Comparison of ENCODE assay signal across 1 cellular context in the genomic region with DNA sequence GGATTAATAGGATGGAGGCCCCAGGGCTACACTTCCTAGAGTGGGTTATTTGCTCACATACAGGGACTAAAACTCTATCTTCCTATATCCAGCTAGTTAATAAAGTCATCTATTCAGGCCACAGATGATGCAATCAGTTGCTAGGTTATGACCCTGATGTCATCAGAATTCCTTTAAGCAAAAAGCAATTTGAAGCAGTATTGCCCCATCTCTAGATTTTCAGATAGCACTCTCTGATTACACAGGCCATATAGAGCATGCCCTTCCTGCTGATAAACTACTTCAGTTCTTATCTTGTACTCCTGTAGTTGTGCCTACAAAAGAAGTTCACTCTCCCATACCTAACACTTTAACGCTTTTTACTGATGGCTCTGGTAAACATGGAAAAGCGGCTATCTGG.
TF ChIP-seq lines count a peak whose summit lies in the region.

No MANE protein-coding gene starts in this region.

TF ChIP-seq in HepG2, 621 proteins besides CTCF, POLR2A, EP300 and RAD21 (continued from another document and continues in another):
- TF ChIP-seq, protein P1, sequence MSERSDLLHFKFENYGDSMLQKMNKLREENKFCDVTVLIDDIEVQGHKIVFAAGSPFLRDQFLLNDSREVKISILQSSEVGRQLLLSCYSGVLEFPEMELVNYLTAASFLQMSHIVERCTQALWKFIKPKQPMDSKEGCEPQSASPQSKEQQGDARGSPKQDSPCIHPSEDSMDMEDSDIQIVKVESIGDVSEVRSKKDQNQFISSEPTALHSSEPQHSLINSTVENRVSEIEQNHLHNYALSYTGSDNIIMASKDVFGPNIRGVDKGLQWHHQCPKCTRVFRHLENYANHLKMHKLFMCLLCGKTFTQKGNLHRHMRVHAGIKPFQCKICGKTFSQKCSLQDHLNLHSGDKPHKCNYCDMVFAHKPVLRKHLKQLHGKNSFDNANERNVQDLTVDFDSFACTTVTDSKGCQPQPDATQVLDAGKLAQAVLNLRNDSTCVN (CRISPR knock-in tag; IDR thresholded peaks at IDR 0.05; ENCODE audit: borderline replicate concordance) = no peak
- TF ChIP-seq ZNF607 (CRISPR knock-in tag; IDR thresholded peaks at IDR 0.05; ENCODE audit: borderline replicate concordance) = no peak
- TF ChIP-seq EZH2 (conservative IDR thresholded peaks at IDR 0.05; ENCODE audit: low read depth, low read length) = no peak
- TF ChIP-seq HNRNPUL1 (IDR thresholded peaks at IDR 0.05; ENCODE audit: low read depth, low read length) = no peak
- TF ChIP-seq, protein P2, sequence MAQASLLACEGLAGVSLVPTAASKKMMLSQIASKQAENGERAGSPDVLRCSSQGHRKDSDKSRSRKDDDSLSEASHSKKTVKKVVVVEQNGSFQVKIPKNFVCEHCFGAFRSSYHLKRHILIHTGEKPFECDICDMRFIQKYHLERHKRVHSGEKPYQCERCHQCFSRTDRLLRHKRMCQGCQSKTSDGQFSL (CRISPR knock-in tag; IDR thresholded peaks at IDR 0.05) = no peak
- no peak for TF ChIP-seq IKZF1 (IDR thresholded peaks at IDR 0.05)
- TF ChIP-seq ZMYM2 (CRISPR knock-in tag; IDR thresholded peaks at IDR 0.05) = no peak
- no peak for TF ChIP-seq ZNF24 (IDR thresholded peaks at IDR 0.05)
- TF ChIP-seq, protein P3, sequence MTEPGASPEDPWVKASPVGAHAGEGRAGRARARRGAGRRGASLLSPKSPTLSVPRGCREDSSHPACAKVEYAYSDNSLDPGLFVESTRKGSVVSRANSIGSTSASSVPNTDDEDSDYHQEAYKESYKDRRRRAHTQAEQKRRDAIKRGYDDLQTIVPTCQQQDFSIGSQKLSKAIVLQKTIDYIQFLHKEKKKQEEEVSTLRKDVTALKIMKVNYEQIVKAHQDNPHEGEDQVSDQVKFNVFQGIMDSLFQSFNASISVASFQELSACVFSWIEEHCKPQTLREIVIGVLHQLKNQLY (CRISPR knock-in tag; IDR thresholded peaks at IDR 0.05) = no peak
- TF ChIP-seq, protein P4, sequence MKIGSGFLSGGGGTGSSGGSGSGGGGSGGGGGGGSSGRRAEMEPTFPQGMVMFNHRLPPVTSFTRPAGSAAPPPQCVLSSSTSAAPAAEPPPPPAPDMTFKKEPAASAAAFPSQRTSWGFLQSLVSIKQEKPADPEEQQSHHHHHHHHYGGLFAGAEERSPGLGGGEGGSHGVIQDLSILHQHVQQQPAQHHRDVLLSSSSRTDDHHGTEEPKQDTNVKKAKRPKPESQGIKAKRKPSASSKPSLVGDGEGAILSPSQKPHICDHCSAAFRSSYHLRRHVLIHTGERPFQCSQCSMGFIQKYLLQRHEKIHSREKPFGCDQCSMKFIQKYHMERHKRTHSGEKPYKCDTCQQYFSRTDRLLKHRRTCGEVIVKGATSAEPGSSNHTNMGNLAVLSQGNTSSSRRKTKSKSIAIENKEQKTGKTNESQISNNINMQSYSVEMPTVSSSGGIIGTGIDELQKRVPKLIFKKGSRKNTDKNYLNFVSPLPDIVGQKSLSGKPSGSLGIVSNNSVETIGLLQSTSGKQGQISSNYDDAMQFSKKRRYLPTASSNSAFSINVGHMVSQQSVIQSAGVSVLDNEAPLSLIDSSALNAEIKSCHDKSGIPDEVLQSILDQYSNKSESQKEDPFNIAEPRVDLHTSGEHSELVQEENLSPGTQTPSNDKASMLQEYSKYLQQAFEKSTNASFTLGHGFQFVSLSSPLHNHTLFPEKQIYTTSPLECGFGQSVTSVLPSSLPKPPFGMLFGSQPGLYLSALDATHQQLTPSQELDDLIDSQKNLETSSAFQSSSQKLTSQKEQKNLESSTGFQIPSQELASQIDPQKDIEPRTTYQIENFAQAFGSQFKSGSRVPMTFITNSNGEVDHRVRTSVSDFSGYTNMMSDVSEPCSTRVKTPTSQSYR (CRISPR knock-in tag; IDR thresholded peaks at IDR 0.05; ENCODE audit: borderline replicate concordance) = no peak
- TF ChIP-seq ELF1 (CRISPR knock-in tag; IDR thresholded peaks at IDR 0.05) = no peak
- TF ChIP-seq, protein P5, sequence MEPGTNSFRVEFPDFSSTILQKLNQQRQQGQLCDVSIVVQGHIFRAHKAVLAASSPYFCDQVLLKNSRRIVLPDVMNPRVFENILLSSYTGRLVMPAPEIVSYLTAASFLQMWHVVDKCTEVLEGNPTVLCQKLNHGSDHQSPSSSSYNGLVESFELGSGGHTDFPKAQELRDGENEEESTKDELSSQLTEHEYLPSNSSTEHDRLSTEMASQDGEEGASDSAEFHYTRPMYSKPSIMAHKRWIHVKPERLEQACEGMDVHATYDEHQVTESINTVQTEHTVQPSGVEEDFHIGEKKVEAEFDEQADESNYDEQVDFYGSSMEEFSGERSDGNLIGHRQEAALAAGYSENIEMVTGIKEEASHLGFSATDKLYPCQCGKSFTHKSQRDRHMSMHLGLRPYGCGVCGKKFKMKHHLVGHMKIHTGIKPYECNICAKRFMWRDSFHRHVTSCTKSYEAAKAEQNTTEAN (CRISPR knock-in tag; conservative IDR thresholded peaks at IDR 0.05) = no peak
- TF ChIP-seq, protein P6, sequence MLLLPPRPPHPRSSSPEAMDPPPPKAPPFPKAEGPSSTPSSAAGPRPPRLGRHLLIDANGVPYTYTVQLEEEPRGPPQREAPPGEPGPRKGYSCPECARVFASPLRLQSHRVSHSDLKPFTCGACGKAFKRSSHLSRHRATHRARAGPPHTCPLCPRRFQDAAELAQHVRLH (CRISPR knock-in tag; IDR thresholded peaks at IDR 0.05; ENCODE audit: borderline replicate concordance, low read depth) = no peak
- TF ChIP-seq, protein P7, sequence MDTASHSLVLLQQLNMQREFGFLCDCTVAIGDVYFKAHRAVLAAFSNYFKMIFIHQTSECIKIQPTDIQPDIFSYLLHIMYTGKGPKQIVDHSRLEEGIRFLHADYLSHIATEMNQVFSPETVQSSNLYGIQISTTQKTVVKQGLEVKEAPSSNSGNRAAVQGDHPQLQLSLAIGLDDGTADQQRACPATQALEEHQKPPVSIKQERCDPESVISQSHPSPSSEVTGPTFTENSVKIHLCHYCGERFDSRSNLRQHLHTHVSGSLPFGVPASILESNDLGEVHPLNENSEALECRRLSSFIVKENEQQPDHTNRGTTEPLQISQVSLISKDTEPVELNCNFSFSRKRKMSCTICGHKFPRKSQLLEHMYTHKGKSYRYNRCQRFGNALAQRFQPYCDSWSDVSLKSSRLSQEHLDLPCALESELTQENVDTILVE (CRISPR knock-in tag; IDR thresholded peaks at IDR 0.05) = no peak
- TF ChIP-seq ZMAT3 (CRISPR knock-in tag; conservative IDR thresholded peaks at IDR 0.05) = no peak
- TF ChIP-seq, protein P8, sequence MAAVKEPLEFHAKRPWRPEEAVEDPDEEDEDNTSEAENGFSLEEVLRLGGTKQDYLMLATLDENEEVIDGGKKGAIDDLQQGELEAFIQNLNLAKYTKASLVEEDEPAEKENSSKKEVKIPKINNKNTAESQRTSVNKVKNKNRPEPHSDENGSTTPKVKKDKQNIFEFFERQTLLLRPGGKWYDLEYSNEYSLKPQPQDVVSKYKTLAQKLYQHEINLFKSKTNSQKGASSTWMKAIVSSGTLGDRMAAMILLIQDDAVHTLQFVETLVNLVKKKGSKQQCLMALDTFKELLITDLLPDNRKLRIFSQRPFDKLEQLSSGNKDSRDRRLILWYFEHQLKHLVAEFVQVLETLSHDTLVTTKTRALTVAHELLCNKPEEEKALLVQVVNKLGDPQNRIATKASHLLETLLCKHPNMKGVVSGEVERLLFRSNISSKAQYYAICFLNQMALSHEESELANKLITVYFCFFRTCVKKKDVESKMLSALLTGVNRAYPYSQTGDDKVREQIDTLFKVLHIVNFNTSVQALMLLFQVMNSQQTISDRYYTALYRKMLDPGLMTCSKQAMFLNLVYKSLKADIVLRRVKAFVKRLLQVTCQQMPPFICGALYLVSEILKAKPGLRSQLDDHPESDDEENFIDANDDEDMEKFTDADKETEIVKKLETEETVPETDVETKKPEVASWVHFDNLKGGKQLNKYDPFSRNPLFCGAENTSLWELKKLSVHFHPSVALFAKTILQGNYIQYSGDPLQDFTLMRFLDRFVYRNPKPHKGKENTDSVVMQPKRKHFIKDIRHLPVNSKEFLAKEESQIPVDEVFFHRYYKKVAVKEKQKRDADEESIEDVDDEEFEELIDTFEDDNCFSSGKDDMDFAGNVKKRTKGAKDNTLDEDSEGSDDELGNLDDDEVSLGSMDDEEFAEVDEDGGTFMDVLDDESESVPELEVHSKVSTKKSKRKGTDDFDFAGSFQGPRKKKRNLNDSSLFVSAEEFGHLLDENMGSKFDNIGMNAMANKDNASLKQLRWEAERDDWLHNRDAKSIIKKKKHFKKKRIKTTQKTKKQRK (IDR thresholded peaks at IDR 0.05; ENCODE audit: low read length) = no peak
- TF ChIP-seq, protein P9, sequence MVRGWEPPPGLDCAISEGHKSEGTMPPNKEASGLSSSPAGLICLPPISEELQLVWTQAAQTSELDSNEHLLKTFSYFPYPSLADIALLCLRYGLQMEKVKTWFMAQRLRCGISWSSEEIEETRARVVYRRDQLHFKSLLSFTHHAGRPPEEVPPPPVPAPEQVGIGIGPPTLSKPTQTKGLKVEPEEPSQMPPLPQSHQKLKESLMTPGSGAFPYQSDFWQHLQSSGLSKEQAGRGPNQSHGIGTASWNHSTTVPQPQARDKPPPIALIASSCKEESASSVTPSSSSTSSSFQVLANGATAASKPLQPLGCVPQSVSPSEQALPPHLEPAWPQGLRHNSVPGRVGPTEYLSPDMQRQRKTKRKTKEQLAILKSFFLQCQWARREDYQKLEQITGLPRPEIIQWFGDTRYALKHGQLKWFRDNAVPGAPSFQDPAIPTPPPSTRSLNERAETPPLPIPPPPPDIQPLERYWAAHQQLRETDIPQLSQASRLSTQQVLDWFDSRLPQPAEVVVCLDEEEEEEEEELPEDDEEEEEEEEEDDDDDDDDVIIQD (CRISPR knock-in tag; IDR thresholded peaks at IDR 0.05; ENCODE audit: low read depth) = no peak
- TF ChIP-seq ZBTB20 (CRISPR knock-in tag; IDR thresholded peaks at IDR 0.05; ENCODE audit: borderline replicate concordance, low read depth) = no peak
- TF ChIP-seq ZNF382 (CRISPR knock-in tag; IDR thresholded peaks at IDR 0.05; ENCODE audit: borderline replicate concordance) = no peak
- TF ChIP-seq ZNF317 (CRISPR knock-in tag; IDR thresholded peaks at IDR 0.05) = no peak
- TF ChIP-seq, protein P10, sequence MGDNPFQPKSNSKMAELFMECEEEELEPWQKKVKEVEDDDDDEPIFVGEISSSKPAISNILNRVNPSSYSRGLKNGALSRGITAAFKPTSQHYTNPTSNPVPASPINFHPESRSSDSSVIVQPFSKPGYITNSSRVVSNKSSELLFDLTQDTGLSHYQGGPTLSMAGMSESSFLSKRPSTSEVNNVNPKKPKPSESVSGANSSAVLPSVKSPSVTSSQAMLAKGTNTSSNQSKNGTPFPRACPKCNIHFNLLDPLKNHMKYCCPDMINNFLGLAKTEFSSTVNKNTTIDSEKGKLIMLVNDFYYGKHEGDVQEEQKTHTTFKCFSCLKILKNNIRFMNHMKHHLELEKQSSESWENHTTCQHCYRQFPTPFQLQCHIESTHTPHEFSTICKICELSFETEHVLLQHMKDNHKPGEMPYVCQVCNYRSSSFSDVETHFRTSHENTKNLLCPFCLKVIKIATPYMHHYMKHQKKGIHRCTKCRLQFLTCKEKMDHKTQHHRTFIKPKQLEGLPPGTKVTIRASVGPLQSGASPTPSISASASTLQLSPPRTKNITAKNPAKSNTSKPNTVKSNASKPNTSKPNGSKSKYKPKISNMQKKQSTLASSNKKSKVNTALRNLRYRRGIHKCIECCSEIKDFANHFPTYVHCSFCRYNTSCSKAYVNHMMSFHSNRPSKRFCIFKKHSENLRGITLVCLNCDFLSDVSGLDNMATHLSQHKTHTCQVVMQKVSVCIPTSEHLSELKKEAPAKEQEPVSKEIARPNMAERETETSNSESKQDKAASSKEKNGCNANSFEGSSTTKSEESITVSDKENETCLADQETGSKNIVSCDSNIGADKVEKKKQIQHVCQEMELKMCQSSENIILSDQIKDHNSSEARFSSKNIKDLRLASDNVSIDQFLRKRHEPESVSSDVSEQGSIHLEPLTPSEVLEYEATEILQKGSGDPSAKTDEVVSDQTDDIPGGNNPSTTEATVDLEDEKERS (CRISPR knock-in tag; IDR thresholded peaks at IDR 0.05) = no peak
- TF ChIP-seq GTF2F1 (IDR thresholded peaks at IDR 0.05; ENCODE audit: low read length) = no peak
- no peak for TF ChIP-seq THYN1 (CRISPR knock-in tag; IDR thresholded peaks at IDR 0.05; ENCODE audit: borderline replicate concordance, low read depth)
- TF ChIP-seq ZNF292 (CRISPR knock-in tag; IDR thresholded peaks at IDR 0.05; ENCODE audit: borderline replicate concordance, low read depth) = no peak
- no peak for TF ChIP-seq ZSCAN21 (CRISPR knock-in tag; IDR thresholded peaks at IDR 0.05; ENCODE audit: borderline replicate concordance)
- no peak for TF ChIP-seq SP1 (IDR thresholded peaks at IDR 0.05)
- TF ChIP-seq SP1 (CRISPR knock-in tag; IDR thresholded peaks at IDR 0.05) = no peak
- TF ChIP-seq ZNF468 (CRISPR knock-in tag; IDR thresholded peaks at IDR 0.05) = no peak
- TF ChIP-seq JUN (CRISPR knock-in tag; IDR thresholded peaks at IDR 0.05) = no peak
- no peak for TF ChIP-seq ZNF367 (CRISPR knock-in tag; IDR thresholded peaks at IDR 0.05; ENCODE audit: borderline replicate concordance)
- TF ChIP-seq, protein P11, sequence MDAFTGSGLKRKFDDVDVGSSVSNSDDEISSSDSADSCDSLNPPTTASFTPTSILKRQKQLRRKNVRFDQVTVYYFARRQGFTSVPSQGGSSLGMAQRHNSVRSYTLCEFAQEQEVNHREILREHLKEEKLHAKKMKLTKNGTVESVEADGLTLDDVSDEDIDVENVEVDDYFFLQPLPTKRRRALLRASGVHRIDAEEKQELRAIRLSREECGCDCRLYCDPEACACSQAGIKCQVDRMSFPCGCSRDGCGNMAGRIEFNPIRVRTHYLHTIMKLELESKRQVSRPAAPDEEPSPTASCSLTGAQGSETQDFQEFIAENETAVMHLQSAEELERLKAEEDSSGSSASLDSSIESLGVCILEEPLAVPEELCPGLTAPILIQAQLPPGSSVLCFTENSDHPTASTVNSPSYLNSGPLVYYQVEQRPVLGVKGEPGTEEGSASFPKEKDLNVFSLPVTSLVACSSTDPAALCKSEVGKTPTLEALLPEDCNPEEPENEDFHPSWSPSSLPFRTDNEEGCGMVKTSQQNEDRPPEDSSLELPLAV (CRISPR knock-in tag; conservative IDR thresholded peaks at IDR 0.05; ENCODE audit: low read depth) = no peak
- TF ChIP-seq ELF4 (CRISPR knock-in tag; IDR thresholded peaks at IDR 0.05; ENCODE audit: borderline replicate concordance) = no peak
- no peak for TF ChIP-seq KDM6A (CRISPR knock-in tag; IDR thresholded peaks at IDR 0.05; ENCODE audit: low read depth)
- TF ChIP-seq, protein P12, sequence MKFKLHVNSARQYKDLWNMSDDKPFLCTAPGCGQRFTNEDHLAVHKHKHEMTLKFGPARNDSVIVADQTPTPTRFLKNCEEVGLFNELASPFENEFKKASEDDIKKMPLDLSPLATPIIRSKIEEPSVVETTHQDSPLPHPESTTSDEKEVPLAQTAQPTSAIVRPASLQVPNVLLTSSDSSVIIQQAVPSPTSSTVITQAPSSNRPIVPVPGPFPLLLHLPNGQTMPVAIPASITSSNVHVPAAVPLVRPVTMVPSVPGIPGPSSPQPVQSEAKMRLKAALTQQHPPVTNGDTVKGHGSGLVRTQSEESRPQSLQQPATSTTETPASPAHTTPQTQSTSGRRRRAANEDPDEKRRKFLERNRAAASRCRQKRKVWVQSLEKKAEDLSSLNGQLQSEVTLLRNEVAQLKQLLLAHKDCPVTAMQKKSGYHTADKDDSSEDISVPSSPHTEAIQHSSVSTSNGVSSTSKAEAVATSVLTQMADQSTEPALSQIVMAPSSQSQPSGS (CRISPR knock-in tag; IDR thresholded peaks at IDR 0.05) = peak; percentile 63
- 0 out of 2 replicates have a peak, but pooled peaks have one; percentile 27 for TF ChIP-seq SAP130 (CRISPR knock-in tag; IDR thresholded peaks at IDR 0.05; ENCODE audit: low read depth)
- TF ChIP-seq, protein P13, sequence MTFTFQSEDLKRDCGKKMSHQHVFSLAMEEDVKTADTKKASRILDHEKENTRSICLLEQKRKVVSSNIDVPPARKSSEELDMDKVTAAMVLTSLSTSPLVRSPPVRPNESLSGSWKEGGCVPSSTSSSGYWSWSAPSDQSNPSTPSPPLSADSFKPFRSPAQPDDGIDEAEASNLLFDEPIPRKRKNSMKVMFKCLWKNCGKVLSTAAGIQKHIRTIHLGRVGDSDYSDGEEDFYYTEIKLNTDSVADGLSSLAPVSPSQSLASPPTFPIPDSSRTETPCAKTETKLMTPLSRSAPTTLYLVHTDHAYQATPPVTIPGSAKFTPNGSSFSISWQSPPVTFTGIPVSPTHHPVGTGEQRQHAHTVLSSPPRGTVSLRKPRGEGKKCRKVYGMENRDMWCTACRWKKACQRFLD (CRISPR knock-in tag; IDR thresholded peaks at IDR 0.05; ENCODE audit: borderline replicate concordance) = no peak
